39 cellular contexts compared by ENCODE assay signal in the genomic region with DNA sequence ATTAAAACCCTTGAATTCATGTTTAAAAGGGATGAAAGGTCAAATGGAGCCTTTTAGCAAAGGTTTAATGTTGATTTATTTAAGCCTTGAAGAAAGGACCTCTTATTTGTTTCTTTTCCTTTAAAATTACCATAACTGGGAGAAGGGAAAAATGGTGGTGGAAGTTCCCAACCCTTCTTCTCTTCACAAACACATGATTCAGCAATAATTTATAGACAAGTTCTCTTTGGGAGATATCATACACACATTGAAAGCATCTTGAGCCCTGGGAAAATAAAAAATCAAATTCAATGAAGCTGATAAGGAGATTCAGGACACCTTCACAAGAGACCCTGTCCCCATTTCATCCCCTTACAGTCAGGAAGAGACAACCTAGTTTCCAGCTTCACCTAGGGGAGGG. TPM values are rescaled to one million over a fixed set of nuclear protein-coding genes. Genes with fewer than 3 reads are reported as not detected.
"Had no signal": no experiment of that assay in that cellular context is flagged by ENCODE, and none has a peak within 500 bp of the region (broad histone marks: within the 10 kb centered on the region; RNA-seq: fewer than 3 reads in every experiment).

No MANE protein-coding gene starts in this region.

- DNase-seq: Karpas-422, Kasumi-1, MG63, MM.1S, MV-4-11, NCI-H1048, NCI-H1092, NCI-H1092 treated with DMSO at 0.1 percent for 48 hours, NCI-H1105, NCI-H1105 treated with DMSO at 0.1 percent for 48 hours, NCI-H1417, NCI-H1417 treated with DMSO at 0.1 percent for 48 hours, NCI-H1436, NCI-H1436 treated with DMSO at 0.1 percent for 48 hours, NCI-H146, NCI-H1694, NCI-H1694 treated with DMSO at 0.1 percent for 48 hours, NCI-H187, NCI-H187 treated with DMSO at 0.1 percent for 48 hours, NCI-H1930, NCI-H2029, NCI-H2029 treated with DMSO at 0.1 percent for 48 hours, NCI-H2081, NCI-H2081 treated with DMSO at 0.1 percent for 48 hours, NCI-H2107, NCI-H2171, NCI-H2171 treated with DMSO at 0.1 percent for 48 hours, NCI-H2227 treated with DMSO at 0.1 percent for 48 hours, NCI-H226, NCI-H345, NCI-H446, NCI-H446 treated with DMSO at 0.1 percent for 48 hours, NCI-H510A, NCI-H510A treated with DMSO at 0.1 percent for 48 hours, NCI-H524 had no signal

- H3K27me3 ChIP-seq: MG63 had no signal

- H3K4me3 ChIP-seq: MG63 had no signal

- H3K36me3 ChIP-seq: MG63 had no signal

RNA-seq across cellular contexts. Expression of a gene that starts 8.9 kb away (rescaled TPM):
- total RNA-seq: LHCN-M2, M059J, MCF 10A, NCI-H460 had no signal
